9 cellular contexts compared by ENCODE assay signal in genomic region chr11:13772223-13773046, GRCh38.
DNase-seq lines count a peak whose midpoint lies in the region; ATAC-seq and TF ChIP-seq lines count a peak whose summit lies in the region.
"Had no signal": no experiment of that assay in that cellular context is flagged by ENCODE, and none has a peak within 500 bp of the region (broad histone marks: within the 10 kb centered on the region; RNA-seq: fewer than 3 reads in every experiment).

No MANE protein-coding gene starts in this region.

- DNase-seq in AG09309 (ENCODE audit: low read depth) (peak; percentile 32), GDM1 (lab: John Stamatoyannopoulos, UW) (peak; percentile 37), NCI-H345 (lab: John Stamatoyannopoulos, UW) (peak; percentile 83), inferior parietal cortex (ENCODE audit: extremely low spot score) (peak; percentile 83), upper lobe of right lung (no peak)
- DNase-seq in stimulated activated CD8-positive, alpha-beta memory T cell treated with anti-CD3 and anti-CD28 coated beads, Interleukin-4, amount 100 ng/mL, for 48 hours, result no peak

- TF ChIP-seq CTCF in AG09309 (IDR thresholded peaks at IDR 0.05; ENCODE audit: control insufficient read depth, insufficient read depth, low read depth, low read length, missing control alignments), result peak; percentile 27
- peak; percentile 50 for TF ChIP-seq CTCF in upper lobe of right lung (IDR thresholded peaks at IDR 0.05)

- no peak overlapping the region for H3K27ac ChIP-seq in upper lobe of right lung
- H3K27ac ChIP-seq: neutrophil had no signal

- no peaks in the 10 kb centered on the region for H3K27me3 ChIP-seq in upper lobe of right lung

- ATAC-seq in HG02981 (IDR thresholded peaks at IDR 0.05; ENCODE audit: unreplicated experiment) (peak; percentile 61), upper lobe of right lung (peak; percentile 81)
- peak; percentile 62 for ATAC-seq in activated T-helper 17 cell treated with anti-CD3 and anti-CD28 coated beads, Interleukin-2, amount 50 U/mL, for 72 hours (replicated peaks)

- no peaks in the 10 kb centered on the region for H3K4me1 ChIP-seq in upper lobe of right lung

- H3K36me3 Mint-ChIP-seq in activated T-helper 17 cell treated with anti-CD3 and anti-CD28 coated beads, Interleukin-2, amount 50 U/mL, for 72 hours (ENCODE audit: low read depth), result no peaks in the 10 kb centered on the region

- no peak overlapping the region for H3K4me3 Mint-ChIP-seq in activated T-helper 17 cell treated with anti-CD3 and anti-CD28 coated beads, Interleukin-2, amount 50 U/mL, for 72 hours

- no peak overlapping the region for H3K27ac Mint-ChIP-seq in activated T-helper 17 cell treated with anti-CD3 and anti-CD28 coated beads, Interleukin-2, amount 50 U/mL, for 72 hours

- H3K4me3 ChIP-seq in AG09309 (ENCODE audit: control insufficient read depth, low read depth, low read length), result no peak overlapping the region
- H3K4me3 ChIP-seq in upper lobe of right lung, result no peak overlapping the region

- H3K27me3 Mint-ChIP-seq in activated T-helper 17 cell treated with anti-CD3 and anti-CD28 coated beads, Interleukin-2, amount 50 U/mL, for 72 hours, result no peaks in the 10 kb centered on the region

- no peaks in the 10 kb centered on the region for H3K9me3 ChIP-seq in upper lobe of right lung
- H3K9me3 ChIP-seq: neutrophil had no signal

- H3K9me3 Mint-ChIP-seq in activated T-helper 17 cell treated with anti-CD3 and anti-CD28 coated beads, Interleukin-2, amount 50 U/mL, for 72 hours, result no peaks in the 10 kb centered on the region

- intact Hi-C loops in upper lobe of right lung (cut with DNase I), result no loop called here

- H3K36me3 ChIP-seq in upper lobe of right lung, result no peaks in the 10 kb centered on the region
- H3K36me3 ChIP-seq: neutrophil had no signal

- no peaks in the 10 kb centered on the region for H3K4me1 Mint-ChIP-seq in activated T-helper 17 cell treated with anti-CD3 and anti-CD28 coated beads, Interleukin-2, amount 50 U/mL, for 72 hours

Comparison
In these comparisons a context has a peak if more than half of its experiments do, and no peak if none do; other contexts are left out.
1. DNase-seq: peak in AG09309 (single experiment), GDM1 (single experiment), NCI-H345 (single experiment) and inferior parietal cortex (single experiment); none in upper lobe of right lung (single experiment) and stimulated activated CD8-positive, alpha-beta memory T cell treated with anti-CD3 and anti-CD28 coated beads, Interleukin-4, amount 100 ng/mL, for 48 hours (single experiment).
2. Peak in every context shown above with its lines, with median percentiles within 50 percentile points of each other: ATAC-seq.